11 cellular contexts compared by ENCODE assay signal in genomic region chr7:135035252-135035651, GRCh38.
"Had no signal": no experiment of that assay in that cellular context is flagged by ENCODE, and none has a peak within 500 bp of the region (broad histone marks: within the 10 kb centered on the region; RNA-seq: fewer than 3 reads in every experiment).

No MANE protein-coding gene starts in this region.

- ATAC-seq: GM23338, HCT116 had no signal

- H3K9me3 ChIP-seq: HAP-1 had no signal

- H3K4me3 ChIP-seq: GM23248, GM23338, HAP-1 had no signal

- FAIRE-seq: H1, H54 had no signal

- H3K27ac ChIP-seq: GM23248 had no signal

- DNase-seq: GM23248, GOT3, H7, H9, HCEC 1CT, HFFc6 had no signal

- H3K36me3 ChIP-seq: HAP-1 had no signal

- H3K4me1 ChIP-seq: HAP-1 had no signal
